ENCODE assay signal across 8 cellular contexts in the genomic region with DNA sequence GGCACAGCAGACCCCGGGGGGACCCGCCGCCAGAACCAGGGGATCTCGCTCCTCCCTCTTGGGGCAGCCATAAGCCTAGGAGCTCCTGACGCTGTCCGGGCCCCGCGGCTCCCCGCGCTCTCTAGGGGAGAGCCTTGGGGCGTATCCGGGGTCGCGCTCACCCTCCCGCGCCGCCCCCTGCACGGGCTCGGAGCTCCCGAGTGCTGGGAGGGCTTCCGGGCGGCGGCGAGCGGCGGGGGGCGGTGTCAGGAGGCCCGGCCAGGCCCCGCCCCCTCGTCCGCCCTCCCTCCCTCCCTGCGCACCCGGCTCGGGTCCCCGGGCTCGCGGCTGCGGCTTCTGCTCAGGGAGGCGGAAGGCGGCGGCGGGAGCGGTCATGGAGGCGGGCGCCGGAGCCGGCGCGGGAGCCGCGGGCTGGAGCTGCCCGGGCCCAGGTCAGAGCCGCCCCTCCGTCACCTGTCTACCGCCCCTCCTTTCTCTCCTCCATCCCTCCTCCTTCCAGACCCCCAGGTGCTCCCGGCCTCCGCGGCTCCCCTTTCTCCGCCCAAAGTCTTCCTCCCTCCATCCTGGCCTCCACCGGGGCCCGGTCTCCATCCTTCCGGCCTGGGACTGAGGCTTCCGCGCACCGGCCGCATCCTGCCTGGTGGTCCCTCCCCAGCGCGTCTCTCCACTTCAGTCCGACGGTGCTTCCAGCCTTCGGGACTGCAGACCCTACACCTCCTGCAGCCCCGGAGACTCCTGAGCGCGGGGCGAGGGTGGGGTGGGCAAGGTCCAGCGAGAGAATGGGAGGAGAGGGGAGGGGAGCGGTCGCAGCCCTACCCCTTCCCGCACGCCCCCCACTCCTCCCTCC. TPM values are rescaled to one million over a fixed set of nuclear protein-coding genes. Genes with fewer than 3 reads are reported as not detected.
DNase-seq lines count a peak whose midpoint lies in the region; ATAC-seq and TF ChIP-seq lines count a peak whose summit lies in the region.

No MANE protein-coding gene starts in this region.

- H3K9me3 ChIP-seq in lower lobe of right lung: no peaks in the 10 kb centered on the region

- peaks cover 55% of the 10 kb centered on the region for H3K27me3 Mint-ChIP-seq in dendritic cell treated with granulocyte-macrophage colony-stimulating factor and Interleukin-4, amounts not matched to agents 40 ng/mL and 50 ng/mL, for 4 days

- H3K4me3 Mint-ChIP-seq in dendritic cell treated with granulocyte-macrophage colony-stimulating factor and Interleukin-4, amounts not matched to agents 40 ng/mL and 50 ng/mL, for 4 days: peak overlapping the region; percentile 79

- H3K36me3 Mint-ChIP-seq in dendritic cell treated with granulocyte-macrophage colony-stimulating factor and Interleukin-4, amounts not matched to agents 40 ng/mL and 50 ng/mL, for 4 days (ENCODE audit: low read depth): no peaks in the 10 kb centered on the region

- H3K27me3 ChIP-seq in lower lobe of right lung (ENCODE audit: low read depth): peaks cover 6% of the 10 kb centered on the region

- TF ChIP-seq CTCF in lower lobe of right lung (IDR thresholded peaks at IDR 0.05): no peak

- ATAC-seq in HG02981 (IDR thresholded peaks at IDR 0.05; ENCODE audit: unreplicated experiment): peak; percentile 75
- peak; percentile 89 to 92 for ATAC-seq in lower lobe of right lung

- no peaks in the 10 kb centered on the region for H3K36me3 ChIP-seq in lower lobe of right lung

- intact Hi-C loops in dendritic cell treated with granulocyte-macrophage colony-stimulating factor and Interleukin-4, amounts not matched to agents 40 ng/mL and 50 ng/mL, for 4 days (cut with micrococcal nuclease): loop anchor here (10.0 kb wide), 1 partner anchor 73 kb away; the partner anchor contains the start of gene ATP6V1F
- intact Hi-C loops in lower lobe of right lung (cut with DNase I): no loop called here

- H3K4me3 ChIP-seq in lower lobe of right lung: peak overlapping the region; percentile 84

- H3K4me1 ChIP-seq in lower lobe of right lung: peaks cover 14% of the 10 kb centered on the region

- H3K27ac ChIP-seq in lower lobe of right lung: no peak overlapping the region

- DNase-seq in SIG-M5 treated with dmso at 0.1 percent for 504 hours (lab: John Stamatoyannopoulos, UW; ENCODE audit: unreplicated experiment) (peak; percentile 33), SIG-M5 (lab: John Stamatoyannopoulos, UW) (no peak), NCI-H345 (lab: John Stamatoyannopoulos, UW) (peak; percentile 69), lower lobe of right lung (peak; percentile 77)
- DNase-seq in activated CD4-positive, alpha-beta T cell treated with anti-CD3 and anti-CD28 coated beads, Interleukin-2, amount 50 U/mL, for 24 hours (ENCODE audit: low read depth in 1 of 2, low spot score in 1 of 2): peak; percentile 51 to 63
- peak; percentile 43 to 80 (median 56) for DNase-seq in stimulated activated CD4-positive, alpha-beta T cell treated with anti-CD3 and anti-CD28 coated beads, TNF-alpha, amount 100 ng/mL, for 24 hours (ENCODE audit: low read depth in 3 of 3)

- peak overlapping the region; percentile 13 for H3K27ac Mint-ChIP-seq in dendritic cell treated with granulocyte-macrophage colony-stimulating factor and Interleukin-4, amounts not matched to agents 40 ng/mL and 50 ng/mL, for 4 days

- H3K9me3 Mint-ChIP-seq in dendritic cell treated with granulocyte-macrophage colony-stimulating factor and Interleukin-4, amounts not matched to agents 40 ng/mL and 50 ng/mL, for 4 days: no peaks in the 10 kb centered on the region

- peaks cover 19% of the 10 kb centered on the region for H3K4me1 Mint-ChIP-seq in dendritic cell treated with granulocyte-macrophage colony-stimulating factor and Interleukin-4, amounts not matched to agents 40 ng/mL and 50 ng/mL, for 4 days (ENCODE audit: low read depth)

RNA-seq across cellular contexts. Expression of gene CCDC136, which starts 0.4 kb away (rescaled TPM):
- 3.0 TPM for total RNA-seq in lower lobe of right lung

RNA-seq across cellular contexts. Expression of gene OPN1SW, which starts 15.8 kb away (rescaled TPM):
- not detected for total RNA-seq in lower lobe of right lung

RNA-seq across cellular contexts. Expression of gene FLNC, which starts 38.9 kb away (rescaled TPM):
- total RNA-seq in lower lobe of right lung: 11.7 TPM

RNA-seq across cellular contexts. Expression of gene CALU, which starts 52.2 kb away (rescaled TPM):
- 84.6 TPM for total RNA-seq in lower lobe of right lung
